In genomic region chr18:51391215-51391614, GRCh38 we compare ENCODE assay signal across 33 cellular contexts.
"Had no signal": no experiment of that assay in that cellular context is flagged by ENCODE, and none has a peak within 500 bp of the region (broad histone marks: within the 10 kb centered on the region; RNA-seq: fewer than 3 reads in every experiment).

No MANE protein-coding gene starts in this region.

- H3K36me3 Mint-ChIP-seq: activated CD4-positive, alpha-beta memory T cell treated with anti-CD3 and anti-CD28 coated beads for 36 hours; activated naive CD4-positive, alpha-beta T cell treated with anti-CD3 and anti-CD28 coated beads, Interleukin-2, amount 50 U/mL, for 72 hours; brain had no signal

- H3K9me3 Mint-ChIP-seq: activated B cell treated with CpG ODN at 0.5 μM for 24 hours; activated CD4-positive, alpha-beta memory T cell treated with anti-CD3 and anti-CD28 coated beads for 36 hours; activated naive CD4-positive, alpha-beta T cell treated with anti-CD3 and anti-CD28 coated beads for 36 hours; activated naive CD4-positive, alpha-beta T cell treated with anti-CD3 and anti-CD28 coated beads, Interleukin-2, amount 50 U/mL, for 72 hours; activated T-cell treated with anti-CD3 and anti-CD28 coated beads, Interleukin-2, amount 50 U/mL, for 4 hours; activated T-helper 1 cell treated with anti-CD3 and anti-CD28 coated beads, Interleukin-12 subunit alpha, Interleukin-12 subunit beta, Interleukin-2, Interleukin-4 antibody, amounts not matched to agents 30 ng/mL and 10 ng/mL and 1 ng/mL, durations not matched to agents 14 hours and 24 hours and 36 hours; brain had no signal

- H3K27me3 ChIP-seq: adrenal gland, Peyer's patch had no signal

- H3K27ac ChIP-seq: adrenal gland, KMS-11, Peyer's patch, VCaP had no signal

- H3K36me3 ChIP-seq: adrenal gland, Peyer's patch had no signal

- H3K4me3 ChIP-seq: adrenal gland, Peyer's patch had no signal

- H3K27me3 Mint-ChIP-seq: brain had no signal

- H3K4me3 Mint-ChIP-seq: activated B cell treated with CpG ODN at 0.5 μM for 24 hours; activated CD4-positive, alpha-beta memory T cell treated with anti-CD3 and anti-CD28 coated beads for 36 hours; activated naive CD4-positive, alpha-beta T cell treated with anti-CD3 and anti-CD28 coated beads for 36 hours; activated T-cell treated with anti-CD3 and anti-CD28 coated beads, Interleukin-2, amount 50 U/mL, for 4 hours; activated T-helper 1 cell treated with anti-CD3 and anti-CD28 coated beads, Interleukin-12 subunit alpha, Interleukin-12 subunit beta, Interleukin-2, Interleukin-4 antibody, amounts not matched to agents 30 ng/mL and 10 ng/mL and 1 ng/mL, durations not matched to agents 14 hours and 24 hours and 36 hours; brain had no signal

- H3K4me1 ChIP-seq: adrenal gland, Peyer's patch had no signal

- H3K4me2 ChIP-seq: KMS-11 had no signal

- H3K4me1 Mint-ChIP-seq: activated B cell treated with CpG ODN at 0.5 μM for 24 hours had no signal

- DNase-seq: activated B cell treated with CpG ODN at 0.5 μM for 24 hours; activated CD4-positive, alpha-beta memory T cell treated with anti-CD3 and anti-CD28 coated beads for 36 hours; activated CD4-positive, alpha-beta T cell treated with anti-CD3 and anti-CD28 coated beads for 4 hours; activated CD4-positive, alpha-beta T cell treated with anti-CD3 and anti-CD28 coated beads, Interleukin-2, amount 50 U/mL, for 1 hour; activated CD4-positive, CD25-positive, alpha-beta regulatory T cell treated with anti-CD3 and anti-CD28 coated beads, Interleukin-2, amount 50 U/mL, for 72 hours; activated CD8-positive, alpha-beta memory T cell treated with anti-CD3 and anti-CD28 coated beads, Interleukin-2, amount 50 U/mL, for 4 hours; activated gamma-delta T cell treated with Interleukin-2 at 50 U/mL for 16 hours; activated naive CD4-positive, alpha-beta T cell treated with anti-CD3 and anti-CD28 coated beads for 36 hours; activated T-cell treated with anti-CD3 and anti-CD28 coated beads for 4 hours; activated T-cell treated with anti-CD3 and anti-CD28 coated beads, Interleukin-2, amount 50 U/mL, for 4 hours; adrenal gland; NCI-H1092 treated with DMSO at 0.1 percent for 48 hours; NCI-H1417; NCI-H146; NCI-H187; NCI-H2029 treated with DMSO at 0.1 percent for 48 hours; NCI-H2107; NCI-H345; NCI-H524 treated with DMSO at 0.1 percent for 48 hours; NCI-H748 treated with DMSO at 0.1 percent for 48 hours; NK-92 treated with Interleukin-12 subunit alpha and Interleukin-12 subunit beta, amount 100 ng/mL, for 24 hours; PC-3; Peyer's patch; RPMI8226; SIG-M5; SW 1271; T-helper 1 cell; T-helper 9 cell had no signal

- H3K27ac Mint-ChIP-seq: activated B cell treated with CpG ODN at 0.5 μM for 24 hours; activated CD4-positive, alpha-beta memory T cell treated with anti-CD3 and anti-CD28 coated beads for 36 hours; activated naive CD4-positive, alpha-beta T cell treated with anti-CD3 and anti-CD28 coated beads for 36 hours; activated naive CD4-positive, alpha-beta T cell treated with anti-CD3 and anti-CD28 coated beads, Interleukin-2, amount 50 U/mL, for 72 hours; activated T-helper 1 cell treated with anti-CD3 and anti-CD28 coated beads, Interleukin-12 subunit alpha, Interleukin-12 subunit beta, Interleukin-2, Interleukin-4 antibody, amounts not matched to agents 30 ng/mL and 10 ng/mL and 1 ng/mL, durations not matched to agents 14 hours and 24 hours and 36 hours had no signal

- H3K9me3 ChIP-seq: adrenal gland, Peyer's patch had no signal

- ATAC-seq: activated naive CD4-positive, alpha-beta T cell treated with anti-CD3 and anti-CD28 coated beads, Interleukin-2, amount 50 U/mL, for 72 hours; activated T-cell treated with anti-CD3 and anti-CD28 coated beads, Interleukin-2, amount 50 U/mL, for 4 hours; PC-3 had no signal
